ENCODE assay signal across 1 cellular context in the genomic region with DNA sequence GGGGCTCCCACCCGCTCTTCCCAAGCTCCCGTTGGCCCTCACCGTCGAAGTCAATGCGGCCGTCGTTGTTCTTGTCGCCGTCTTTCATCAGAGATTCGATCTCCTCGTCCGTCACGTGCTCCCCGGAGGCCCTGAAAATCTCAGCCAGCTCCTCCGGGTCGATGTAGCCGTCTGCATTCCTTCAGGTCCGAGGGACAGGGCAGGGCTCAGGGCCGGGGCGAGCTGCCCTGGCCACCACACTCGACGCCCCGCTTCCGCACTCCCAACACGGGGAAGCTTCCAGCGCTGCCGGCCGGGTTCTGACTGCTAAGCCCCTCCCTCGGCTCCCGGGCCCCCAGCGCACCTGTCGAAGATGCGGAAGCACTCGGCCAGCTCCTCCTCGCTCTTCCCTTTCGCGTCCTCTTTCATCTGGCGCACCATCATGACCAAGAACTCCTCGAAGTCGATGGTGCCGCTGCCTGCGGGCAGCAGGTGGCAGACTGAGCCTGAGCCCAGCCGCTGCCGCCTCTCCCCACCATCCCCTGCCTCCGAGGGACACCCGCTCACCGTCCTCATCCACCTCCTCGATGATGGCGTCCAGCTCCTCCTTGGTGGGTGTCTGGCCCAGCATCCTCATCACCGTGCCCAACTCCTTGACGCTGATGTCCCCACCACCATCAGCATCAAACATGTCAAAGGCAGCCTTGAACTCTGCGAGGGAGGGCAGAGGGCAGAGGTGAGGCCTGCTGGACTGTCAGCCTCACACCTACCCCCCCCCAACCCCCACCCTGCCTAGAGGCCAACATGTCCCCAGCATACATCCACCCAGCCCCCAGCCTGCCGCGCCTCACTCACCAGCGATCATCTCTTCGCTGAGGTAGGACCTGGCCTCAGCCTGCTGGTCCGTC.
A peak's percentile ranks its signal among the peaks of the same experiment; 100 is the strongest.
TF ChIP-seq lines count a peak whose summit lies in the region.

No MANE protein-coding gene starts in this region.

TF ChIP-seq in HepG2, 621 proteins besides CTCF, POLR2A, EP300 and RAD21 (continues in another document):
- TF ChIP-seq TMF1 (CRISPR knock-in tag; IDR thresholded peaks at IDR 0.05; ENCODE audit: low read depth) (no peak), PHF5A (CRISPR knock-in tag; IDR thresholded peaks at IDR 0.05; ENCODE audit: low read depth, unreplicated experiment) (peak; percentile 61), CBFB (CRISPR knock-in tag; IDR thresholded peaks at IDR 0.05) (0 out of 2 replicates have a peak, but pooled peaks have one; percentile 43), UBTF (CRISPR knock-in tag; IDR thresholded peaks at IDR 0.05) (no peak), ZNF234 (CRISPR knock-in tag; conservative IDR thresholded peaks at IDR 0.05) (peak; percentile 71; the same call in 1 of the 2 replicates), WIZ (CRISPR knock-in tag; IDR thresholded peaks at IDR 0.05) (0 out of 2 replicates have a peak, but pooled peaks have one; percentile 65), IKZF5 (CRISPR knock-in tag; IDR thresholded peaks at IDR 0.05) (no peak), MAZ (IDR thresholded peaks at IDR 0.05; ENCODE audit: borderline replicate concordance, low read depth, low read length) (0 out of 2 replicates have a peak, but pooled peaks have one; percentile 31), MAZ (CRISPR knock-in tag; IDR thresholded peaks at IDR 0.05; ENCODE audit: low read depth) (0 out of 2 replicates have a peak, but pooled peaks have one; percentile 53), ZNF407 (CRISPR knock-in tag; IDR thresholded peaks at IDR 0.05; ENCODE audit: not compliant biosample characterization) (peak; percentile 68), ZBTB26 (CRISPR knock-in tag; IDR thresholded peaks at IDR 0.05; ENCODE audit: borderline replicate concordance) (0 out of 2 replicates have a peak, but pooled peaks have one; percentile 48), REPIN1 (CRISPR knock-in tag; IDR thresholded peaks at IDR 0.05; ENCODE audit: borderline replicate concordance, low read depth) (0 out of 2 replicates have a peak, but pooled peaks have one; percentile 34), NFIB (CRISPR knock-in tag; IDR thresholded peaks at IDR 0.05; ENCODE audit: borderline replicate concordance) (0 out of 2 replicates have a peak, but pooled peaks have one; percentile 44), ZNF776 (CRISPR knock-in tag; IDR thresholded peaks at IDR 0.05) (no peak), ZIK1 (CRISPR knock-in tag; IDR thresholded peaks at IDR 0.05; ENCODE audit: borderline replicate concordance, low read depth) (0 out of 2 replicates have a peak, but pooled peaks have one; percentile 51), RARA (CRISPR knock-in tag; IDR thresholded peaks at IDR 0.05) (peak; percentile 39), NRL (CRISPR knock-in tag; IDR thresholded peaks at IDR 0.05; ENCODE audit: borderline replicate concordance) (peak; percentile 64; the same call in 1 of the 2 replicates), RAD51 (IDR thresholded peaks at IDR 0.05; ENCODE audit: borderline replicate concordance) (no peak), MXD4 (CRISPR knock-in tag; IDR thresholded peaks at IDR 0.05) (peak; percentile 51; the same call in 1 of the 2 replicates), GATAD1 (CRISPR knock-in tag; IDR thresholded peaks at IDR 0.05) (peak; percentile 64; the same call in 1 of the 2 replicates), CBX5 (CRISPR knock-in tag; IDR thresholded peaks at IDR 0.05; ENCODE audit: borderline replicate concordance) (0 out of 2 replicates have a peak, but pooled peaks have one; percentile 38), ZSCAN25 (CRISPR knock-in tag; IDR thresholded peaks at IDR 0.05) (peak; percentile 98), SOX13 (IDR thresholded peaks at IDR 0.05) (no peak), SOX13 (CRISPR knock-in tag; conservative IDR thresholded peaks at IDR 0.05 in 1 of 2, IDR thresholded peaks at IDR 0.05 in 1 of 2) (no peak), TRIM24 (CRISPR knock-in tag; IDR thresholded peaks at IDR 0.05) (no peak), MED13 (CRISPR knock-in tag; IDR thresholded peaks at IDR 0.05) (no peak), MIER2 (CRISPR knock-in tag; IDR thresholded peaks at IDR 0.05) (peak; percentile 35; the same call in 1 of the 2 replicates), MEIS1 (CRISPR knock-in tag; IDR thresholded peaks at IDR 0.05; ENCODE audit: borderline replicate concordance) (no peak), IKZF4 (CRISPR knock-in tag; IDR thresholded peaks at IDR 0.05; ENCODE audit: borderline replicate concordance, low read depth, not compliant biosample characterization) (peak; percentile 60), TARDBP (CRISPR knock-in tag; IDR thresholded peaks at IDR 0.05) (peak; percentile 52; the same call in 1 of the 2 replicates), ZFY (CRISPR knock-in tag; IDR thresholded peaks at IDR 0.05) (peak; percentile 27; the same call in 1 of the 2 replicates), ZNF121 (CRISPR knock-in tag; IDR thresholded peaks at IDR 0.05) (no peak), NONO (IDR thresholded peaks at IDR 0.05) (no peak), NONO (CRISPR knock-in tag; conservative IDR thresholded peaks at IDR 0.05) (peak; percentile 57)
- TF ChIP-seq, protein P1, sequence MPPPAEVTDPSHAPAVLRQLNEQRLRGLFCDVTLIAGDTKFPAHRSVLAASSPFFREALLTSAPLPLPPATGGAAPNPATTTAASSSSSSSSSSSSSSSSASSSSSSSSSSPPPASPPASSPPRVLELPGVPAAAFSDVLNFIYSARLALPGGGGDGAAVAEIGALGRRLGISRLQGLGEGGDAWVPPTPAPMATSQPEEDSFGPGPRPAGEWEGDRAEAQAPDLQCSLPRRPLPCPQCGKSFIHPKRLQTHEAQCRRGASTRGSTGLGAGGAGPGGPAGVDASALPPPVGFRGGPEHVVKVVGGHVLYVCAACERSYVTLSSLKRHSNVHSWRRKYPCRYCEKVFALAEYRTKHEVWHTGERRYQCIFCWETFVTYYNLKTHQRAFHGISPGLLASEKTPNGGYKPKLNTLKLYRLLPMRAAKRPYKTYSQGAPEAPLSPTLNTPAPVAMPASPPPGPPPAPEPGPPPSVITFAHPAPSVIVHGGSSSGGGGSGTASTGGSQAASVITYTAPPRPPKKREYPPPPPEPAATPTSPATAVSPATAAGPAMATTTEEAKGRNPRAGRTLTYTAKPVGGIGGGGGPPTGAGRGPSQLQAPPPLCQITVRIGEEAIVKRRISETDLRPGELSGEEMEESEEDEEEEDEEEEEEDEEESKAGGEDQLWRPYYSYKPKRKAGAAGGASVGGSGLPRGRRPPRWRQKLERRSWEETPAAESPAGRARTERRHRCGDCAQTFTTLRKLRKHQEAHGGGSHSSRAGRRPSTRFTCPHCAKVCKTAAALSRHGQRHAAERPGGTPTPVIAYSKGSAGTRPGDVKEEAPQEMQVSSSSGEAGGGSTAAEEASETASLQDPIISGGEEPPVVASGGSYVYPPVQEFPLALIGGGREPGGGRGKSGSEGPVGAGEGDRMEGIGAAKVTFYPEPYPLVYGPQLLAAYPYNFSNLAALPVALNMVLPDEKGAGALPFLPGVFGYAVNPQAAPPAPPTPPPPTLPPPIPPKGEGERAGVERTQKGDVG (CRISPR knock-in tag; IDR thresholded peaks at IDR 0.05; ENCODE audit: borderline replicate concordance) = peak; percentile 83; the same call in 1 of the 2 replicates
- TF ChIP-seq, protein P2, sequence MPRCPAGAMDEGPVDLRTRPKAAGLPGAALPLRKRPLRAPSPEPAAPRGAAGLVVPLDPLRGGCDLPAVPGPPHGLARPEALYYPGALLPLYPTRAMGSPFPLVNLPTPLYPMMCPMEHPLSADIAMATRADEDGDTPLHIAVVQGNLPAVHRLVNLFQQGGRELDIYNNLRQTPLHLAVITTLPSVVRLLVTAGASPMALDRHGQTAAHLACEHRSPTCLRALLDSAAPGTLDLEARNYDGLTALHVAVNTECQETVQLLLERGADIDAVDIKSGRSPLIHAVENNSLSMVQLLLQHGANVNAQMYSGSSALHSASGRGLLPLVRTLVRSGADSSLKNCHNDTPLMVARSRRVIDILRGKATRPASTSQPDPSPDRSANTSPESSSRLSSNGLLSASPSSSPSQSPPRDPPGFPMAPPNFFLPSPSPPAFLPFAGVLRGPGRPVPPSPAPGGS (CRISPR knock-in tag; IDR thresholded peaks at IDR 0.05) = peak; percentile 37; the same call in 1 of the 2 replicates
- TF ChIP-seq, protein P3, sequence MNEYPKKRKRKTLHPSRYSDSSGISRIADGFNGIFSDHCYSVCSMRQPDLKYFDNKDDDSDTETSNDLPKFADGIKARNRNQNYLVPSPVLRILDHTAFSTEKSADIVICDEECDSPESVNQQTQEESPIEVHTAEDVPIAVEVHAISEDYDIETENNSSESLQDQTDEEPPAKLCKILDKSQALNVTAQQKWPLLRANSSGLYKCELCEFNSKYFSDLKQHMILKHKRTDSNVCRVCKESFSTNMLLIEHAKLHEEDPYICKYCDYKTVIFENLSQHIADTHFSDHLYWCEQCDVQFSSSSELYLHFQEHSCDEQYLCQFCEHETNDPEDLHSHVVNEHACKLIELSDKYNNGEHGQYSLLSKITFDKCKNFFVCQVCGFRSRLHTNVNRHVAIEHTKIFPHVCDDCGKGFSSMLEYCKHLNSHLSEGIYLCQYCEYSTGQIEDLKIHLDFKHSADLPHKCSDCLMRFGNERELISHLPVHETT (CRISPR knock-in tag; conservative IDR thresholded peaks at IDR 0.05) = no peak
